ENCODE assay signal across 16 cellular contexts in genomic region chr3:100030346-100030745, GRCh38.
DNase-seq lines count a peak whose midpoint lies in the region; ATAC-seq and TF ChIP-seq lines count a peak whose summit lies in the region.
"Had no signal": no experiment of that assay in that cellular context is flagged by ENCODE, and none has a peak within 500 bp of the region (broad histone marks: within the 10 kb centered on the region; RNA-seq: fewer than 3 reads in every experiment).

No MANE protein-coding gene starts in this region.

- no peaks in the 10 kb centered on the region for H3K36me3 ChIP-seq in KOPT-K1 (ENCODE audit: insufficient read depth, low read length)
- H3K36me3 ChIP-seq in HAP-1 (replicated peaks): no peaks in the 10 kb centered on the region
- H3K36me3 ChIP-seq: cardiac muscle cell, gastroesophageal sphincter, Peyer's patch had no signal

- peak overlapping the region; percentile 24 for H3K27ac ChIP-seq in KOPT-K1 (ENCODE audit: low read depth, low read length, poor library complexity, severe bottlenecking)
- H3K27ac ChIP-seq: cardiac muscle cell, Peyer's patch had no signal

- peak; percentile 62 for DNase-seq in DMS53 (lab: John Stamatoyannopoulos, UW)
- DNase-seq in fibroblast of mammary gland (ENCODE audit: low read depth): peak; percentile 47
- DNase-seq in NCI-H2029 (lab: John Stamatoyannopoulos, UW): no peak
- no peak for DNase-seq in HAP-1 (ENCODE audit: low spot score in 2 of 2)
- DNase-seq: effector CD4-positive, alpha-beta T cell; islet precursor cell; NCI-H1092 treated with DMSO at 0.1 percent for 48 hours; NCI-H526 treated with DMSO at 0.1 percent for 48 hours; Peyer's patch had no signal

- no peak for TF ChIP-seq CTCF in fibroblast of mammary gland (conservative IDR thresholded peaks at IDR 0.05; ENCODE audit: control insufficient read depth, insufficient read depth, low read depth, low read length)

- peaks cover 15% of the 10 kb centered on the region for H3K4me1 ChIP-seq in HAP-1
- H3K4me1 ChIP-seq: Peyer's patch had no signal

- in situ Hi-C loops in HAP-1 (cut with MboI; ENCODE audit: low sequenced_read_pairs): no loop called here

- H3K9me3 ChIP-seq in KOPT-K1 (ENCODE audit: insufficient read depth, low read length, poor library complexity, severe bottlenecking) (no peaks in the 10 kb centered on the region), HAP-1 (no peaks in the 10 kb centered on the region)
- H3K9me3 ChIP-seq: gastroesophageal sphincter, Peyer's patch had no signal

- H3K27me3 ChIP-seq in HAP-1 (ENCODE audit: low read depth): no peaks in the 10 kb centered on the region
- H3K27me3 ChIP-seq: gastroesophageal sphincter, Peyer's patch had no signal

- ATAC-seq in GM18907 (IDR thresholded peaks at IDR 0.05; ENCODE audit: unreplicated experiment): peak; percentile 60
- no peak for ATAC-seq in GM18520 (IDR thresholded peaks at IDR 0.05; ENCODE audit: unreplicated experiment)
- no peak for ATAC-seq in GM21576 (IDR thresholded peaks at IDR 0.05; ENCODE audit: unreplicated experiment)
- ATAC-seq: gastroesophageal sphincter, WTC11 had no signal

- H3K4me3 ChIP-seq in fibroblast of mammary gland (ENCODE audit: control insufficient read depth, low read depth, low read length) (no peak overlapping the region), HAP-1 (no peak overlapping the region)
- H3K4me3 ChIP-seq: cardiac muscle cell, gastroesophageal sphincter, Peyer's patch had no signal

Comparison
In these comparisons a context has a peak if more than half of its experiments do, and no peak if none do; other contexts are left out.
1. DNase-seq: peak in DMS53 (single experiment) and fibroblast of mammary gland (single experiment); none in NCI-H2029 (single experiment) and HAP-1 (0 of 2).